18 cellular contexts compared by ENCODE assay signal in the genomic region with DNA sequence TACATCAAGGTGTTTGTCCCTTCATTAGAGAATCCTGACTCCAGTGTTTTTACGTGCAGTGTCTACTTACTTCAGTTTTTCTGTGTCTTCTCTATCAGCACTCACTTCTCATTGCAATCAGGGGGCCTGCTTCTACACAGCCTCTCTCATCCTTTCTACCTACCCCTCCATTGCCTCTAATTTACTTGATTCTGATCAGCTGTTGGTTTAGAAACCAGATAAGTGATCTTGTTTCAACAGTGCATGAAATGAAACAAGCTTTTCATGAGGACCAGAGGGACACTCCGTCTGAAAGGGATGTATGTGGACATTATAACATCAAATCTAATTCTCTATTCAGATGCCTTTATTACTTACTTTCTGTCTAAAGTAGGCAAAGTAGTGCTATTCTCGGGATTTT.
DNase-seq lines count a peak whose midpoint lies in the region; ATAC-seq and TF ChIP-seq lines count a peak whose summit lies in the region.
"Had no signal": no experiment of that assay in that cellular context is flagged by ENCODE, and none has a peak within 500 bp of the region (broad histone marks: within the 10 kb centered on the region; RNA-seq: fewer than 3 reads in every experiment).

No MANE protein-coding gene starts in this region.

- no peak overlapping the region for H3K4me2 ChIP-seq in Karpas-422 (ENCODE audit: low read depth, low read length, poor library complexity, severe bottlenecking)
- H3K4me2 ChIP-seq: GM23338 had no signal

- H3K4me1 ChIP-seq in Karpas-422 (ENCODE audit: low read length): peaks cover 77% of the 10 kb centered on the region
- H3K4me1 ChIP-seq: Caco-2 had no signal

- ATAC-seq in SK-N-SH treated with all-trans-retinoic acid at 6 μM for 48 hours (no peak), GM19023 (IDR thresholded peaks at IDR 0.05; ENCODE audit: unreplicated experiment) (no peak)
- ATAC-seq: CD8-positive, alpha-beta T cell; GM23338; HCT116 had no signal

- H3K27ac ChIP-seq in Karpas-422 (ENCODE audit: low read length): peak overlapping the region; percentile 65
- H3K27ac ChIP-seq: 22Rv1, C4-2B had no signal

- no peak for TF ChIP-seq CTCF in GM20000 (IDR thresholded peaks at IDR 0.05; ENCODE audit: extremely low read depth, missing control alignments)

- H3K27ac Mint-ChIP-seq in T-helper 2 cell treated with Interferon-gamma antibody and Interleukin-4, amounts not matched to agents 5 μg/mL and 100 μg/mL, for 36 hours: peak overlapping the region; percentile 38
- H3K27ac Mint-ChIP-seq: CD4-positive, CD25-positive, alpha-beta regulatory T cell; CD8-positive, alpha-beta T cell; GM23338; H9 had no signal

- H3K27me3 ChIP-seq in Karpas-422 (ENCODE audit: low read length): no peaks in the 10 kb centered on the region
- H3K27me3 ChIP-seq: BE2C had no signal

- H3K36me3 Mint-ChIP-seq in T-helper 2 cell treated with Interferon-gamma antibody and Interleukin-4, amounts not matched to agents 5 μg/mL and 100 μg/mL, for 36 hours (ENCODE audit: low read depth): peaks cover 2% of the 10 kb centered on the region
- H3K36me3 Mint-ChIP-seq: CD4-positive, CD25-positive, alpha-beta regulatory T cell; CD8-positive, alpha-beta T cell had no signal

- H3K36me3 ChIP-seq in Karpas-422 (ENCODE audit: insufficient read depth, low read length): no peaks in the 10 kb centered on the region
- H3K36me3 ChIP-seq: BE2C had no signal

- H3K4me3 Mint-ChIP-seq in T-helper 2 cell treated with Interferon-gamma antibody and Interleukin-4, amounts not matched to agents 5 μg/mL and 100 μg/mL, for 36 hours: no peak overlapping the region
- H3K4me3 Mint-ChIP-seq: CD4-positive, CD25-positive, alpha-beta regulatory T cell; CD8-positive, alpha-beta T cell; GM23338; H9 had no signal

- DNase-seq in T-helper 2 cell treated with Interferon-gamma antibody and Interleukin-4, amounts not matched to agents 5 μg/mL and 100 μg/mL, for 36 hours (ENCODE audit: low spot score): no peak
- DNase-seq in T-helper 2 cell: no peak
- no peak for DNase-seq in Karpas-422
- no peak for DNase-seq in NCI-H1417 (lab: John Stamatoyannopoulos, UW)
- DNase-seq in GM20000 (ENCODE audit: low spot score): no peak
- DNase-seq: BE2C; Caco-2; CD4-positive, CD25-positive, alpha-beta regulatory T cell; CD8-positive, alpha-beta T cell; DMS153; DND-41; H9 had no signal

- no peaks in the 10 kb centered on the region for H3K9me2 ChIP-seq in Karpas-422 (replicated peaks; ENCODE audit: insufficient read depth, low read length)

- peaks cover 97% of the 10 kb centered on the region for H3K79me2 ChIP-seq in Karpas-422 (ENCODE audit: low read length)

- no peaks in the 10 kb centered on the region for H3K9me3 Mint-ChIP-seq in T-helper 2 cell treated with Interferon-gamma antibody and Interleukin-4, amounts not matched to agents 5 μg/mL and 100 μg/mL, for 36 hours
- H3K9me3 Mint-ChIP-seq: CD4-positive, CD25-positive, alpha-beta regulatory T cell; CD8-positive, alpha-beta T cell; GM23338; H9 had no signal

- no peak overlapping the region for H3K4me3 ChIP-seq in Karpas-422 (ENCODE audit: low read length)
- H3K4me3 ChIP-seq: GM23338 had no signal

- H2AFZ ChIP-seq in Karpas-422 (ENCODE audit: low read length): no peak overlapping the region
- H2AFZ ChIP-seq: GM23338 had no signal

- H3K9me3 ChIP-seq in Karpas-422 (ENCODE audit: low read length): no peaks in the 10 kb centered on the region
- H3K9me3 ChIP-seq: BE2C, Caco-2 had no signal

- peaks cover 21% of the 10 kb centered on the region for H3K4me1 Mint-ChIP-seq in T-helper 2 cell treated with Interferon-gamma antibody and Interleukin-4, amounts not matched to agents 5 μg/mL and 100 μg/mL, for 36 hours (ENCODE audit: low read depth)

- H3K27me3 Mint-ChIP-seq in T-helper 2 cell treated with Interferon-gamma antibody and Interleukin-4, amounts not matched to agents 5 μg/mL and 100 μg/mL, for 36 hours (ENCODE audit: low read depth): peaks cover 3% of the 10 kb centered on the region

- H3K9ac ChIP-seq in Karpas-422 (ENCODE audit: low read length): no peak overlapping the region

- H4K20me1 ChIP-seq in Karpas-422 (ENCODE audit: insufficient read depth, low read depth, low read length): no peaks in the 10 kb centered on the region

TF ChIP-seq in SK-N-SH treated with all-trans-retinoic acid at 6 μM for 48 hours, 23 proteins besides CTCF, POLR2A, EP300 and RAD21:
- TF ChIP-seq ZNF8 (CRISPR knock-in tag; IDR thresholded peaks at IDR 0.05): no peak
- no peak for TF ChIP-seq ZNF565 (CRISPR knock-in tag; conservative IDR thresholded peaks at IDR 0.05; ENCODE audit: low read depth)
- TF ChIP-seq, protein P1, sequence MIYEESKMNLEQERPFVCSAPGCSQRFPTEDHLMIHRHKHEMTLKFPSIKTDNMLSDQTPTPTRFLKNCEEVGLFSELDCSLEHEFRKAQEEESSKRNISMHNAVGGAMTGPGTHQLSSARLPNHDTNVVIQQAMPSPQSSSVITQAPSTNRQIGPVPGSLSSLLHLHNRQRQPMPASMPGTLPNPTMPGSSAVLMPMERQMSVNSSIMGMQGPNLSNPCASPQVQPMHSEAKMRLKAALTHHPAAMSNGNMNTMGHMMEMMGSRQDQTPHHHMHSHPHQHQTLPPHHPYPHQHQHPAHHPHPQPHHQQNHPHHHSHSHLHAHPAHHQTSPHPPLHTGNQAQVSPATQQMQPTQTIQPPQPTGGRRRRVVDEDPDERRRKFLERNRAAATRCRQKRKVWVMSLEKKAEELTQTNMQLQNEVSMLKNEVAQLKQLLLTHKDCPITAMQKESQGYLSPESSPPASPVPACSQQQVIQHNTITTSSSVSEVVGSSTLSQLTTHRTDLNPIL (CRISPR knock-in tag; IDR thresholded peaks at IDR 0.05; ENCODE audit: low read depth): no peak
- no peak for TF ChIP-seq ZC3H10 (CRISPR knock-in tag; IDR thresholded peaks at IDR 0.05)
- TF ChIP-seq TCF4 (CRISPR knock-in tag; IDR thresholded peaks at IDR 0.05; ENCODE audit: borderline replicate concordance): peak; percentile 27; the same call in 1 of the 2 replicates
